In the genomic region with DNA sequence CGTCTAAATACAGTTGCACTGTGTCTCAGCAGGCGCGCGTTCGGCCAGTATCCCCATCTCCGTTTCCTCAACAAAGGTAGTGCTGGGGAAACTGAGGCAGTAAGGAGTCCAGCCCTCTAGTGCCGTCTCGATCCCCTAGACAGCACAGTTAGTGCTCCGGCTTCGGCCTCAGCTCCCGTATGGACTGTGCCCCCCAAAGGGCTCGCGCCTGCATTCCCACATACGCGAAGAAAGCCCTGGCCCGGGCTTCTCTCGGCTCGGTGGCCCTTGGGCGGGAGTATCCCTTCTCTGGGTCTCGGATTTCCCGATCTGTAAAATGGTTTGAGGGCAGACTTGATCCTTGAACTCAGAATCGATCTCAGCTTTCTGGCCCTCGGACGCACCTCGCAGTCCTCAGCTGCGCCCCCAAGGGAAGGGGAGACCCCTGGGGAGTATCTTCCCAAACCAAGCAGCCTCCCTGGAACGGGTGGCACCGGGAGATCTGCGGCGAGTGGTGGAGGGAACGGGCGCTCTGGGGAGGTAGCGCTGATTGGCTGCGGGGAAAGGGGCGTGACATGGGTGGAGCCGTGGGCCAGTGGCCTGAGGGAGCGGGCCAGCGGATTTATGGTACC, we compare ENCODE assay signal across 8 cellular contexts. TPM values are rescaled to one million over a fixed set of nuclear protein-coding genes. Genes with fewer than 3 reads are reported as not detected.
DNase-seq lines count a peak whose midpoint lies in the region; ATAC-seq and TF ChIP-seq lines count a peak whose summit lies in the region.

No MANE protein-coding gene starts in this region.

- peak overlapping the region; percentile 71 to 78 for H3K4me3 ChIP-seq in right atrium auricular region

- H3K36me3 Mint-ChIP-seq in progenitor cell of endocrine pancreas (ENCODE audit: insufficient read depth) = no peaks in the 10 kb centered on the region

- H3K4me1 Mint-ChIP-seq in progenitor cell of endocrine pancreas (ENCODE audit: low read depth) = peaks cover 24% of the 10 kb centered on the region

- H3K27ac Mint-ChIP-seq in progenitor cell of endocrine pancreas = peak overlapping the region; percentile 98

- H3K36me3 ChIP-seq in right atrium auricular region = peaks cover 26% of the 10 kb centered on the region

- H3K9me3 Mint-ChIP-seq in progenitor cell of endocrine pancreas (ENCODE audit: low read depth) = no peaks in the 10 kb centered on the region

- no peaks in the 10 kb centered on the region for H3K9me3 ChIP-seq in right atrium auricular region

- ATAC-seq in HG02571 (IDR thresholded peaks at IDR 0.05; ENCODE audit: unreplicated experiment) (peak; percentile 43), HG03520 (IDR thresholded peaks at IDR 0.05; ENCODE audit: unreplicated experiment) (no peak)

- peak overlapping the region; percentile 84 to 87 for H3K27ac ChIP-seq in right atrium auricular region

- peaks cover 3% of the 10 kb centered on the region for H3K27me3 Mint-ChIP-seq in progenitor cell of endocrine pancreas

- peaks cover 5 to 13% of the 10 kb centered on the region in 2 donors for H3K27me3 ChIP-seq in right atrium auricular region

- DNase-seq in GDM1 (lab: John Stamatoyannopoulos, UW) (peak; percentile 20), NCI-H1417 (lab: John Stamatoyannopoulos, UW) (peak; percentile 80 to 82 (median 81)), T follicular helper cell (ENCODE audit: low read depth) (peak; percentile 36), anterior cingulate cortex (lab: John Stamatoyannopoulos, UW) (peak in 56 of 58 donors; percentile 30 to 89 (median 74)), right atrium auricular region (ENCODE audit: low spot score) (peak; percentile 87), progenitor cell of endocrine pancreas (ENCODE audit: low spot score, unreplicated experiment) (peak; percentile 52)

- peak overlapping the region; percentile 95 for H3K4me3 Mint-ChIP-seq in progenitor cell of endocrine pancreas (ENCODE audit: low read depth)

- H3K4me1 ChIP-seq in right atrium auricular region = peaks cover 0 to 44% of the 10 kb centered on the region in 2 donors

- no peak for TF ChIP-seq CTCF in right atrium auricular region (IDR thresholded peaks at IDR 0.05)
- no peak for TF ChIP-seq CTCF in progenitor cell of endocrine pancreas (IDR thresholded peaks at IDR 0.05; ENCODE audit: unreplicated experiment)

RNA-seq across cellular contexts. Expression of a gene that starts 0.8 kb away (rescaled TPM):
- 10 to 100 TPM; 12.9 to 17.4 TPM for total RNA-seq in right atrium auricular region
- 28.0 and 34.6 TPM in 2 replicates for total RNA-seq in progenitor cell of endocrine pancreas

RNA-seq across cellular contexts. Expression of a gene that starts 4.0 kb away (rescaled TPM):
- total RNA-seq in right atrium auricular region (under 1 TPM in 1 of 2 donors, not detected in 1; 0.51 TPM), progenitor cell of endocrine pancreas (39.4 and 47.3 TPM in 2 replicates)

RNA-seq across cellular contexts. Expression of a gene that starts 11.4 kb away (rescaled TPM):
- total RNA-seq in right atrium auricular region (under 1 TPM; 0.55 to 0.82 TPM), progenitor cell of endocrine pancreas (2.8 and 3.7 TPM in 2 replicates)

RNA-seq across cellular contexts. Expression of a gene that starts 33.0 kb away (rescaled TPM):
- total RNA-seq in right atrium auricular region (1 to 10 TPM; 7.3 to 8.9 TPM), progenitor cell of endocrine pancreas (43.0 and 48.1 TPM in 2 replicates)

Comparison
In these comparisons a context has a peak if more than half of its experiments do, and no peak if none do; other contexts are left out.
1. DNase-seq: peak in every context shown above with its lines; median percentile 87 in right atrium auricular region; 81 in NCI-H1417; 74 in anterior cingulate cortex; 52 in progenitor cell of endocrine pancreas; 36 in T follicular helper cell; 20 in GDM1.
2. RNA of a gene that starts 4.0 kb away (total RNA-seq): 39.4 to 47.3 TPM in progenitor cell of endocrine pancreas; 0.51 TPM in right atrium auricular region; every median in the first group is over 10 times any median in the second.